Comparison of ENCODE assay signal across 8 cellular contexts in genomic region chr11:10490398-10491232, GRCh38. TPM values are rescaled to one million over a fixed set of nuclear protein-coding genes. Genes with fewer than 3 reads are reported as not detected.
DNase-seq lines count a peak whose midpoint lies in the region; ATAC-seq, FAIRE-seq and TF ChIP-seq lines count a peak whose summit lies in the region.

No MANE protein-coding gene starts in this region.

- H3K36me3 Mint-ChIP-seq in CD4-positive, CD25-positive, alpha-beta regulatory T cell: peaks cover 64% of the 10 kb centered on the region

- no peaks in the 10 kb centered on the region for H4K20me1 ChIP-seq in endothelial cell of umbilical vein (replicated peaks; ENCODE audit: control insufficient read depth, extremely low read depth, insufficient read depth, low read length)

- H3K36me3 ChIP-seq in CD4-positive, CD25-positive, alpha-beta regulatory T cell (ENCODE audit: control insufficient read depth, insufficient read depth, low read length): peaks cover 72% of the 10 kb centered on the region
- peaks cover 0 to 27% (median 0%) of the 10 kb centered on the region in 3 donors for H3K36me3 ChIP-seq in Peyer's patch
- H3K36me3 ChIP-seq in endothelial cell of umbilical vein (ENCODE audit: control insufficient read depth in 2 of 2, extremely low read depth in 1 of 2, insufficient read depth in 2 of 2, low read length in 2 of 2): no peaks in the 10 kb centered on the region
- H3K36me3 ChIP-seq in mesodermal cell (ENCODE audit: control insufficient read depth, insufficient read depth, low read length): no peaks in the 10 kb centered on the region
- H3K36me3 ChIP-seq in uterus: no peaks in the 10 kb centered on the region
- no peaks in the 10 kb centered on the region for H3K36me3 ChIP-seq in HAP-1 (replicated peaks)

- ATAC-seq in CD4-positive, CD25-positive, alpha-beta regulatory T cell (ENCODE audit: low read depth in 2 of 2): no peak
- no peak for ATAC-seq in GM18870 (IDR thresholded peaks at IDR 0.05; ENCODE audit: unreplicated experiment)

- peak; percentile 100 for FAIRE-seq in endothelial cell of umbilical vein (lab: Jason Lieb, UNC)

- no peaks in the 10 kb centered on the region for H3K9me1 ChIP-seq in endothelial cell of umbilical vein (replicated peaks; ENCODE audit: control insufficient read depth, extremely low read depth, insufficient read depth, low read length)

- CTCF ChIA-PET in endothelial cell of umbilical vein (lab: Charles Lee): interaction anchor here (0.9 to 1.5 kb wide), 9 partner anchors 11 to 124 kb away, joined by 3 to 8 read pairs (median 3); partner anchors contain the start of gene RNF141

- 77 to 88% methylated on average over 11 of the region's 13 CpGs for WGBS in mesodermal cell (ENCODE audit: insufficient coverage in 2 of 2), 2 experiments

- POLR2A ChIA-PET in endothelial cell of umbilical vein (lab: Charles Lee): no interaction called here

- no peaks in the 10 kb centered on the region for H3K27me3 Mint-ChIP-seq in CD4-positive, CD25-positive, alpha-beta regulatory T cell

- TSS peak; percentile 99 for BruUV-seq in endothelial cell of umbilical vein (replicated peaks; lab: Mats Ljungman, UMichigan)

- H3K27ac ChIP-seq in CD4-positive, CD25-positive, alpha-beta regulatory T cell (ENCODE audit: insufficient read depth, low read length, poor library complexity, severe bottlenecking): peak overlapping the region; percentile 7
- H3K27ac ChIP-seq in Peyer's patch (peak overlapping the region; percentile 40 to 94 (median 78)), endothelial cell of umbilical vein (ENCODE audit: insufficient read depth, low read depth, low read length) (peak overlapping the region; percentile 65), mesodermal cell (ENCODE audit: low read depth, low read length, severe bottlenecking) (peak overlapping the region; percentile 81), uterus (peak overlapping the region; percentile 56 to 68)

- H3K79me2 ChIP-seq in endothelial cell of umbilical vein (ENCODE audit: control insufficient read depth, insufficient read depth, low read length): no peaks in the 10 kb centered on the region

- in situ Hi-C loops in HAP-1 (cut with MboI; ENCODE audit: low sequenced_read_pairs): no loop called here

- H3K9ac ChIP-seq in endothelial cell of umbilical vein (replicated peaks; ENCODE audit: extremely low read depth, insufficient read depth, low read length): peak overlapping the region; percentile 17

- intact Hi-C loops in endothelial cell of umbilical vein (cut with micrococcal nuclease): loop anchor here (1.0 kb wide), 2 partner anchors 15 to 51 kb away; partner anchors contain the start of gene RNF141
- intact Hi-C loops in uterus (cut with DNase I; ENCODE audit: low total_unique reads): no loop called here

- peak overlapping the region; percentile 9 for H2AFZ ChIP-seq in endothelial cell of umbilical vein (ENCODE audit: low read depth, low read length)

- H3K4me2 ChIP-seq in endothelial cell of umbilical vein (ENCODE audit: insufficient read depth, low read length): peak overlapping the region; percentile 1

- no peaks in the 10 kb centered on the region for H3K27me3 ChIP-seq in CD4-positive, CD25-positive, alpha-beta regulatory T cell (ENCODE audit: control insufficient read depth, insufficient read depth, low read length)
- H3K27me3 ChIP-seq in Peyer's patch (no peaks in the 10 kb centered on the region), endothelial cell of umbilical vein (ENCODE audit: control insufficient read depth in 2 of 2, insufficient read depth in 2 of 2, low read length in 2 of 2) (no peaks in the 10 kb centered on the region), uterus (no peaks in the 10 kb centered on the region), HAP-1 (ENCODE audit: low read depth) (no peaks in the 10 kb centered on the region)

- no peak overlapping the region for H3K4me3 Mint-ChIP-seq in CD4-positive, CD25-positive, alpha-beta regulatory T cell

- H3K9me3 Mint-ChIP-seq in CD4-positive, CD25-positive, alpha-beta regulatory T cell: peaks cover 0 to 2% (median 0%) of the 10 kb centered on the region in 7 donors

- no peak for DNase-seq in CD4-positive, CD25-positive, alpha-beta regulatory T cell
- DNase-seq in Peyer's patch (peak in 2 of 3 donors; percentile 34 to 86), endothelial cell of umbilical vein (ENCODE audit: low read depth, low spot score) (peak; percentile 89), uterus (peak; percentile 67 to 91), HAP-1 (ENCODE audit: low spot score in 2 of 2) (no peak)
- no peak for DNase-seq in stimulated activated CD4-positive, alpha-beta T cell treated with anti-CD3 and anti-CD28 coated beads, Interleukin-4, amount 100 ng/mL, for 24 hours

- H3K4me1 ChIP-seq in CD4-positive, CD25-positive, alpha-beta regulatory T cell (ENCODE audit: control insufficient read depth, insufficient read depth, low read length, poor library complexity, severe bottlenecking): peaks cover 12% of the 10 kb centered on the region
- peaks cover 0 to 23% (median 6%) of the 10 kb centered on the region in 4 donors for H3K4me1 ChIP-seq in Peyer's patch
- H3K4me1 ChIP-seq in endothelial cell of umbilical vein (ENCODE audit: control insufficient read depth, extremely low read depth, insufficient read depth, low read length): peaks cover 17% of the 10 kb centered on the region
- H3K4me1 ChIP-seq in mesodermal cell (ENCODE audit: control insufficient read depth, insufficient read depth, low read length, poor library complexity, severe bottlenecking): peaks cover 12% of the 10 kb centered on the region
- peaks cover 0 to 5% of the 10 kb centered on the region in 2 donors for H3K4me1 ChIP-seq in uterus
- H3K4me1 ChIP-seq in HAP-1: no peaks in the 10 kb centered on the region

- no peaks in the 10 kb centered on the region for H3K9me3 ChIP-seq in CD4-positive, CD25-positive, alpha-beta regulatory T cell (ENCODE audit: control insufficient read depth in 2 of 2, low read length in 2 of 2)
- H3K9me3 ChIP-seq in Peyer's patch: no peaks in the 10 kb centered on the region
- no peaks in the 10 kb centered on the region for H3K9me3 ChIP-seq in endothelial cell of umbilical vein (replicated peaks; ENCODE audit: control insufficient read depth, insufficient read depth, low read length)
- no peaks in the 10 kb centered on the region for H3K9me3 ChIP-seq in mesodermal cell (ENCODE audit: control insufficient read depth, low read length)
- no peaks in the 10 kb centered on the region for H3K9me3 ChIP-seq in uterus
- H3K9me3 ChIP-seq in HAP-1: no peaks in the 10 kb centered on the region

- dilution Hi-C loops in endothelial cell of umbilical vein (cut with MboI; ENCODE audit: extremely low pct_ligation_motif_present, low sequenced_read_pairs): no loop called here

- H3K4me1 Mint-ChIP-seq in CD4-positive, CD25-positive, alpha-beta regulatory T cell: peaks cover 0 to 28% (median 15%) of the 10 kb centered on the region in 4 donors

- TF ChIP-seq CTCF in Peyer's patch (IDR thresholded peaks at IDR 0.05) (no peak), endothelial cell of umbilical vein (IDR thresholded peaks at IDR 0.05; ENCODE audit: extremely low read depth in 1 of 2, insufficient read depth in 1 of 2, low read depth in 1 of 2, low read length in 2 of 2) (no peak), uterus (IDR thresholded peaks at IDR 0.05) (no peak)

- no peak overlapping the region for H3K4me3 ChIP-seq in CD4-positive, CD25-positive, alpha-beta regulatory T cell (ENCODE audit: low read depth, low read length)
- no peak overlapping the region for H3K4me3 ChIP-seq in Peyer's patch
- no peak overlapping the region for H3K4me3 ChIP-seq in endothelial cell of umbilical vein (replicated peaks in 1 of 3; ENCODE audit: insufficient read depth in 1 of 3, low read depth in 1 of 3, low read length in 3 of 3)
- no peak overlapping the region for H3K4me3 ChIP-seq in mesodermal cell (ENCODE audit: extremely low read depth, insufficient read depth, low read length, poor library complexity, severe bottlenecking)
- H3K4me3 ChIP-seq in uterus: no peak overlapping the region
- H3K4me3 ChIP-seq in HAP-1: no peak overlapping the region

- TF ChIP-seq POLR2A in Peyer's patch (IDR thresholded peaks at IDR 0.05) (no peak), endothelial cell of umbilical vein (IDR thresholded peaks at IDR 0.05; ENCODE audit: low read depth, low read length) (no peak), uterus (IDR thresholded peaks at IDR 0.05) (no peak)

- peak overlapping the region in 2 of 3 donors; percentile 72 to 94 for H3K27ac Mint-ChIP-seq in CD4-positive, CD25-positive, alpha-beta regulatory T cell

RNA-seq across cellular contexts. Expression of gene AMPD3, which starts 35.6 kb away (rescaled TPM):
- 19.7 TPM for total RNA-seq in CD4-positive, CD25-positive, alpha-beta regulatory T cell
- polyA plus RNA-seq in CD4-positive, CD25-positive, alpha-beta regulatory T cell: 10 to 100 TPM in 1 of 4 donors, 1 to 10 TPM in 3; 6.4 to 11.9 (median 7.3) TPM
- 10 to 100 TPM; 12.4 to 28.9 (median 17.6) TPM for total RNA-seq in Peyer's patch
- total RNA-seq in endothelial cell of umbilical vein: 1.7 and 2.5 TPM in 2 replicates
- polyA plus RNA-seq in endothelial cell of umbilical vein: 1.4 and 2.5 TPM in 2 replicates
- 0.90 and 1.1 TPM in 2 replicates for polyA plus RNA-seq in endothelial cell of umbilical vein (2011; cell fraction: cytosol; rRNA removed)
- polyA plus RNA-seq in endothelial cell of umbilical vein (2011; cell fraction: nucleus; rRNA removed): 2.6 and 3.1 TPM in 2 replicates
- polyA plus RNA-seq in endothelial cell of umbilical vein (2012): 0.62 and 1.3 TPM in 2 replicates
- polyA minus RNA-seq in endothelial cell of umbilical vein: 3.0 and 5.7 TPM in 2 replicates
- polyA minus RNA-seq in endothelial cell of umbilical vein (2011; cell fraction: cytosol; rRNA and poly(A)+ RNA removed): 2.3 TPM
- 5.3 and 6.3 TPM in 2 replicates for polyA minus RNA-seq in endothelial cell of umbilical vein (2011; cell fraction: nucleus; rRNA and poly(A)+ RNA removed)
- polyA plus RNA-seq in mesodermal cell (2013, experiment 1 of 2): 6.6 TPM
- 7.3 TPM for polyA plus RNA-seq in mesodermal cell (2013, experiment 2 of 2)
- total RNA-seq in uterus: 1 to 10 TPM in 3 of 4 donors, not detected in 1; 1.2 to 6.4 (median 6.1) TPM

RNA-seq across cellular contexts. Expression of gene RNF141, which starts 50.4 kb away (rescaled TPM):
- 7.8 TPM for total RNA-seq in CD4-positive, CD25-positive, alpha-beta regulatory T cell
- polyA plus RNA-seq in CD4-positive, CD25-positive, alpha-beta regulatory T cell: 10 to 100 TPM; 16.8 to 22.5 (median 18.5) TPM
- total RNA-seq in Peyer's patch: 10 to 100 TPM; 28.1 to 35.1 (median 33.5) TPM
- 31.8 and 32.4 TPM in 2 replicates for total RNA-seq in endothelial cell of umbilical vein
- 7.1 and 9.4 TPM in 2 replicates for polyA plus RNA-seq in endothelial cell of umbilical vein
- 9.6 and 10.5 TPM in 2 replicates for polyA plus RNA-seq in endothelial cell of umbilical vein (2011; cell fraction: cytosol; rRNA removed)
- 6.1 and 8.2 TPM in 2 replicates for polyA plus RNA-seq in endothelial cell of umbilical vein (2011; cell fraction: nucleus; rRNA removed)
- 45.7 and 50.3 TPM in 2 replicates for polyA plus RNA-seq in endothelial cell of umbilical vein (2012)
- 12.9 and 15.3 TPM in 2 replicates for polyA minus RNA-seq in endothelial cell of umbilical vein
- 5.2 TPM for polyA minus RNA-seq in endothelial cell of umbilical vein (2011; cell fraction: cytosol; rRNA and poly(A)+ RNA removed)
- 7.5 and 12.5 TPM in 2 replicates for polyA minus RNA-seq in endothelial cell of umbilical vein (2011; cell fraction: nucleus; rRNA and poly(A)+ RNA removed)
- 24.8 TPM for polyA plus RNA-seq in mesodermal cell (2013, experiment 1 of 2)
- polyA plus RNA-seq in mesodermal cell (2013, experiment 2 of 2): 29.8 TPM
- 10 to 100 TPM; 19.7 to 49.7 (median 25.2) TPM for total RNA-seq in uterus

Comparison
In these comparisons a context has a peak if more than half of its experiments do, and no peak if none do; other contexts are left out.
1. DNase-seq: peak in Peyer's patch (2 of 3), endothelial cell of umbilical vein (single experiment) and uterus (2 of 2); none in CD4-positive, CD25-positive, alpha-beta regulatory T cell (0 of 3), HAP-1 (0 of 2) and stimulated activated CD4-positive, alpha-beta T cell treated with anti-CD3 and anti-CD28 coated beads, Interleukin-4, amount 100 ng/mL, for 24 hours (single experiment).
2. H3K27ac ChIP-seq: peak in every context shown above with its lines; median percentile 81 in mesodermal cell; 78 in Peyer's patch; 65 in endothelial cell of umbilical vein; 62 in uterus; 7 in CD4-positive, CD25-positive, alpha-beta regulatory T cell.